ENCODE assay signal across 1 cellular context in genomic region chr19:4723465-4724251, GRCh38.
TF ChIP-seq lines count a peak whose summit lies in the region.

Gene DPP9, minus strand, starts transcription at chr19:4723842. Its CDS starts 3,936 bp downstream, at chr19:4719906.

TF ChIP-seq in K562, 482 proteins besides CTCF, POLR2A, EP300 and RAD21 (continued from another document and continues in another):
- no peak for TF ChIP-seq HDAC8 (tag; IDR thresholded peaks at IDR 0.05)
- TF ChIP-seq RUNX1 (IDR thresholded peaks at IDR 0.05; ENCODE audit: low read depth): no peak
- peak; percentile 90 for TF ChIP-seq GATAD2B (IDR thresholded peaks at IDR 0.05; ENCODE audit: borderline replicate concordance)
- peak; percentile 71; the same call in 1 of the 2 replicates for TF ChIP-seq ARID4B (CRISPR knock-in tag; IDR thresholded peaks at IDR 0.05)
- TF ChIP-seq ZFP1 (CRISPR knock-in tag; IDR thresholded peaks at IDR 0.05): no peak
- TF ChIP-seq RFX7 (CRISPR knock-in tag; IDR thresholded peaks at IDR 0.05): no peak
- no peak for TF ChIP-seq PHTF2 (CRISPR knock-in tag; IDR thresholded peaks at IDR 0.05)
- peak; percentile 98 for TF ChIP-seq SIN3B (IDR thresholded peaks at IDR 0.05; ENCODE audit: low read depth)
- TF ChIP-seq GTF2A2 (tag; IDR thresholded peaks at IDR 0.05): no peak
- peak; percentile 25 to 34; a peak in 1 of 4 replicates for TF ChIP-seq MLLT1 (IDR thresholded peaks at IDR 0.05)
- TF ChIP-seq ZNF584 (CRISPR knock-in tag; IDR thresholded peaks at IDR 0.05; ENCODE audit: low read depth): no peak
- no peak for TF ChIP-seq ZNF224 (CRISPR knock-in tag; IDR thresholded peaks at IDR 0.05)
- no peak for TF ChIP-seq E4F1 (CRISPR knock-in tag; IDR thresholded peaks at IDR 0.05; ENCODE audit: borderline replicate concordance)
- peak in 1 of 2 experiments; percentile 97; a peak in 2 of 4 replicates for TF ChIP-seq SIN3A (IDR thresholded peaks at IDR 0.05; ENCODE audit: borderline replicate concordance in 2 of 2, control insufficient read depth in 1 of 2, low read depth in 2 of 2, low read length in 2 of 2)
- peak; percentile 69; the same call in 1 of the 2 replicates for TF ChIP-seq THRB (CRISPR knock-in tag; conservative IDR thresholded peaks at IDR 0.05)
- TF ChIP-seq EWSR1 (IDR thresholded peaks at IDR 0.05; ENCODE audit: borderline replicate concordance, low read depth, partially characterized antibody): no peak
- TF ChIP-seq HDGF (IDR thresholded peaks at IDR 0.05): no peak
- TF ChIP-seq ZNF165 (CRISPR knock-in tag; IDR thresholded peaks at IDR 0.05; ENCODE audit: borderline replicate concordance): no peak; the same call in 1 of the 2 replicates
- peak; percentile 72; the same call in 1 of the 2 replicates for TF ChIP-seq ZEB2 (IDR thresholded peaks at IDR 0.05)
- no peak for TF ChIP-seq DNMT1 (IDR thresholded peaks at IDR 0.05)
- TF ChIP-seq NONO (IDR thresholded peaks at IDR 0.05; ENCODE audit: low read depth in 2 of 2, low read length in 1 of 2): peak in 1 of 2 experiments; percentile 98; a peak in 2 of 4 replicates
- TF ChIP-seq USF2 (CRISPR knock-in tag; IDR thresholded peaks at IDR 0.05): no peak
- TF ChIP-seq XRCC3 (IDR thresholded peaks at IDR 0.05): no peak
- TF ChIP-seq POLR3G (IDR thresholded peaks at IDR 0.05; ENCODE audit: extremely low read depth, insufficient read length, insufficient replicate concordance): peak; percentile 98
- TF ChIP-seq IFI16 (CRISPR knock-in tag; IDR thresholded peaks at IDR 0.05): no peak
- no peak for TF ChIP-seq YBX1 (IDR thresholded peaks at IDR 0.05)
- TF ChIP-seq ZNF780A (CRISPR knock-in tag; IDR thresholded peaks at IDR 0.05): no peak
- TF ChIP-seq ZFPM2 (CRISPR knock-in tag; IDR thresholded peaks at IDR 0.05): no peak
- peak; percentile 82 for TF ChIP-seq LCOR (CRISPR knock-in tag; IDR thresholded peaks at IDR 0.05)
- TF ChIP-seq SRSF7 (optimal IDR thresholded peaks at IDR 0.05; ENCODE audit: low read depth, low read length): no peak
- TF ChIP-seq ZNF23 (CRISPR knock-in tag; IDR thresholded peaks at IDR 0.05): 0 out of 2 replicates have a peak, but pooled peaks have one; percentile 32
- no peak for TF ChIP-seq HINFP (tag; conservative IDR thresholded peaks at IDR 0.05; ENCODE audit: low read depth)
- TF ChIP-seq HMG20A (CRISPR knock-in tag; conservative IDR thresholded peaks at IDR 0.05): no peak
- TF ChIP-seq GTF2F1 (IDR thresholded peaks at IDR 0.05; ENCODE audit: low read depth, low read length): no peak
- TF ChIP-seq TRIM28 (IDR thresholded peaks at IDR 0.05): no peak
- no peak for TF ChIP-seq STAT5B (CRISPR knock-in tag; IDR thresholded peaks at IDR 0.05)
- TF ChIP-seq BRCA1 (IDR thresholded peaks at IDR 0.05): no peak
- TF ChIP-seq BRCA1 (CRISPR knock-in tag; IDR thresholded peaks at IDR 0.05): no peak
- no peak for TF ChIP-seq E2F4 (CRISPR knock-in tag; IDR thresholded peaks at IDR 0.05; ENCODE audit: low read depth)
- TF ChIP-seq CBFA2T3 (IDR thresholded peaks at IDR 0.05): peak; percentile 30; the same call in 1 of the 2 replicates
- peak; percentile 95 for TF ChIP-seq CREM (IDR thresholded peaks at IDR 0.05; ENCODE audit: low read depth)
- no peak for TF ChIP-seq FOXJ3 (CRISPR knock-in tag; IDR thresholded peaks at IDR 0.05)
- TF ChIP-seq ATF1 (CRISPR knock-in tag; IDR thresholded peaks at IDR 0.05): peak; percentile 54; the same call in 1 of the 2 replicates
- TF ChIP-seq ATF1 (tag; IDR thresholded peaks at IDR 0.05): peak; percentile 93
- no peak for TF ChIP-seq ZNF12 (CRISPR knock-in tag; IDR thresholded peaks at IDR 0.05)
- peak; percentile 21; the same call in 1 of the 2 replicates for TF ChIP-seq ZNF24 (IDR thresholded peaks at IDR 0.05)
- TF ChIP-seq ZFP30 (CRISPR knock-in tag; IDR thresholded peaks at IDR 0.05; ENCODE audit: borderline replicate concordance): no peak
- TF ChIP-seq CBX1 (IDR thresholded peaks at IDR 0.05; ENCODE audit: low read depth): peak; percentile 18; the same call in 1 of the 2 replicates
- no peak for TF ChIP-seq PTTG1 (tag; IDR thresholded peaks at IDR 0.05; ENCODE audit: low read depth)
- TF ChIP-seq TAF9B (IDR thresholded peaks at IDR 0.05; ENCODE audit: partially characterized antibody): peak; percentile 12
- TF ChIP-seq ZNF57 (CRISPR knock-in tag; IDR thresholded peaks at IDR 0.05): no peak
- no peak for TF ChIP-seq SRSF1 (IDR thresholded peaks at IDR 0.05; ENCODE audit: low read depth, low read length)
- no peak for TF ChIP-seq EZH2 (IDR thresholded peaks at IDR 0.05; ENCODE audit: borderline replicate concordance, low read depth, low read length)
- no peak for TF ChIP-seq DLX4 (CRISPR knock-in tag; IDR thresholded peaks at IDR 0.05)
- TF ChIP-seq SP2 (IDR thresholded peaks at IDR 0.05; ENCODE audit: extremely low read depth, low read depth, low read length, poor library complexity, severe bottlenecking): peak; percentile 31
- peak; percentile 9; the same call in 1 of the 2 replicates for TF ChIP-seq BCOR (IDR thresholded peaks at IDR 0.05)
